ENCODE assay signal across 1 cellular context in genomic region chr2:72144746-72145657, GRCh38.
TF ChIP-seq lines count a peak whose summit lies in the region.

No MANE protein-coding gene starts in this region.

TF ChIP-seq in A549, 52 proteins besides CTCF, POLR2A, EP300 and RAD21 (continued from another document):
- TF ChIP-seq, protein P1, sequence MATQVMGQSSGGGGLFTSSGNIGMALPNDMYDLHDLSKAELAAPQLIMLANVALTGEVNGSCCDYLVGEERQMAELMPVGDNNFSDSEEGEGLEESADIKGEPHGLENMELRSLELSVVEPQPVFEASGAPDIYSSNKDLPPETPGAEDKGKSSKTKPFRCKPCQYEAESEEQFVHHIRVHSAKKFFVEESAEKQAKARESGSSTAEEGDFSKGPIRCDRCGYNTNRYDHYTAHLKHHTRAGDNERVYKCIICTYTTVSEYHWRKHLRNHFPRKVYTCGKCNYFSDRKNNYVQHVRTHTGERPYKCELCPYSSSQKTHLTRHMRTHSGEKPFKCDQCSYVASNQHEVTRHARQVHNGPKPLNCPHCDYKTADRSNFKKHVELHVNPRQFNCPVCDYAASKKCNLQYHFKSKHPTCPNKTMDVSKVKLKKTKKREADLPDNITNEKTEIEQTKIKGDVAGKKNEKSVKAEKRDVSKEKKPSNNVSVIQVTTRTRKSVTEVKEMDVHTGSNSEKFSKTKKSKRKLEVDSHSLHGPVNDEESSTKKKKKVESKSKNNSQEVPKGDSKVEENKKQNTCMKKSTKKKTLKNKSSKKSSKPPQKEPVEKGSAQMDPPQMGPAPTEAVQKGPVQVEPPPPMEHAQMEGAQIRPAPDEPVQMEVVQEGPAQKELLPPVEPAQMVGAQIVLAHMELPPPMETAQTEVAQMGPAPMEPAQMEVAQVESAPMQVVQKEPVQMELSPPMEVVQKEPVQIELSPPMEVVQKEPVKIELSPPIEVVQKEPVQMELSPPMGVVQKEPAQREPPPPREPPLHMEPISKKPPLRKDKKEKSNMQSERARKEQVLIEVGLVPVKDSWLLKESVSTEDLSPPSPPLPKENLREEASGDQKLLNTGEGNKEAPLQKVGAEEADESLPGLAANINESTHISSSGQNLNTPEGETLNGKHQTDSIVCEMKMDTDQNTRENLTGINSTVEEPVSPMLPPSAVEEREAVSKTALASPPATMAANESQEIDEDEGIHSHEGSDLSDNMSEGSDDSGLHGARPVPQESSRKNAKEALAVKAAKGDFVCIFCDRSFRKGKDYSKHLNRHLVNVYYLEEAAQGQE (IDR thresholded peaks at IDR 0.05): no peak
- TF ChIP-seq HEYL (CRISPR knock-in tag; IDR thresholded peaks at IDR 0.05) (no peak), POLR2AphosphoS2 (conservative IDR thresholded peaks at IDR 0.05; ENCODE audit: low read length) (no peak), CBX8 (IDR thresholded peaks at IDR 0.05) (0 out of 2 replicates have a peak, but pooled peaks have one; percentile 3), BCL3 (IDR thresholded peaks at IDR 0.05) (no peak), KDM5A (IDR thresholded peaks at IDR 0.05) (no peak), EHF (CRISPR knock-in tag; IDR thresholded peaks at IDR 0.05) (no peak), CHD2 (IDR thresholded peaks at IDR 0.05; ENCODE audit: low read length, partially characterized antibody) (no peak), SMC3 (IDR thresholded peaks at IDR 0.05) (no peak), ATOH8 (CRISPR knock-in tag; IDR thresholded peaks at IDR 0.05; ENCODE audit: low read depth) (no peak), HES2 (IDR thresholded peaks at IDR 0.05) (no peak), RNF2 (IDR thresholded peaks at IDR 0.05; ENCODE audit: borderline replicate concordance, low read depth) (peak; percentile 26; the same call in 1 of the 2 replicates), NFE2L2 (conservative IDR thresholded peaks at IDR 0.05; ENCODE audit: low read length) (no peak), ZC3H11A (IDR thresholded peaks at IDR 0.05) (no peak), FOSL2 (IDR thresholded peaks at IDR 0.05) (no peak), FOSL2 (CRISPR knock-in tag; IDR thresholded peaks at IDR 0.05) (no peak), BHLHE40 (IDR thresholded peaks at IDR 0.05; ENCODE audit: low read depth, low read length) (no peak), RARB (CRISPR knock-in tag; IDR thresholded peaks at IDR 0.05) (no peak), CHD4 (IDR thresholded peaks at IDR 0.05; ENCODE audit: borderline replicate concordance) (no peak), RCOR1 (IDR thresholded peaks at IDR 0.05; ENCODE audit: low read depth, low read length) (no peak), ESRRA (IDR thresholded peaks at IDR 0.05; ENCODE audit: borderline replicate concordance, low read length) (no peak), KDM1A (IDR thresholded peaks at IDR 0.05; ENCODE audit: low read depth) (no peak), HOXA7 (CRISPR knock-in tag; IDR thresholded peaks at IDR 0.05) (no peak), RFX5 (IDR thresholded peaks at IDR 0.05) (no peak), TP53 (CRISPR knock-in tag; IDR thresholded peaks at IDR 0.05) (no peak), PBX3 (IDR thresholded peaks at IDR 0.05) (no peak), ZFP36 (IDR thresholded peaks at IDR 0.05; ENCODE audit: borderline replicate concordance, partially characterized antibody) (no peak), GATA3 (IDR thresholded peaks at IDR 0.05; ENCODE audit: borderline replicate concordance) (no peak), JUNB (IDR thresholded peaks at IDR 0.05) (no peak), PHF8 (IDR thresholded peaks at IDR 0.05; ENCODE audit: borderline replicate concordance, low read depth) (no peak), MYC (IDR thresholded peaks at IDR 0.05; ENCODE audit: borderline replicate concordance, low read length) (no peak), JUN (IDR thresholded peaks at IDR 0.05) (peak; percentile 36 to 54; a peak in 1 of 5 replicates), NR3C1 (IDR thresholded peaks at IDR 0.05) (no peak), CBX2 (IDR thresholded peaks at IDR 0.05; ENCODE audit: borderline replicate concordance, low read depth) (no peak), ZNF302 (CRISPR knock-in tag; IDR thresholded peaks at IDR 0.05) (no peak), EHMT2 (IDR thresholded peaks at IDR 0.05; ENCODE audit: low read depth) (no peak), FOSB (CRISPR knock-in tag; IDR thresholded peaks at IDR 0.05) (no peak), ZSCAN20 (CRISPR knock-in tag; IDR thresholded peaks at IDR 0.05) (no peak), CEBPB (IDR thresholded peaks at IDR 0.05) (no peak; a peak in 1 of 4 replicates), NPAS2 (CRISPR knock-in tag; IDR thresholded peaks at IDR 0.05; ENCODE audit: borderline replicate concordance) (no peak), HOXB13 (CRISPR knock-in tag; IDR thresholded peaks at IDR 0.05; ENCODE audit: low read depth) (no peak)
TF ChIP-seq in A549: peak in this region for 8.
